Comparison of ENCODE assay signal across 29 cellular contexts in genomic region chr7:27551803-27552202, GRCh38.
A peak's percentile ranks its signal among the peaks of the same experiment; 100 is the strongest.
DNase-seq lines count a peak whose midpoint lies in the region; ATAC-seq, FAIRE-seq and TF ChIP-seq lines count a peak whose summit lies in the region.
"Had no signal": no experiment of that assay in that cellular context is flagged by ENCODE, and none has a peak within 500 bp of the region (broad histone marks: within the 10 kb centered on the region; RNA-seq: fewer than 3 reads in every experiment).

No MANE protein-coding gene starts in this region.

- ATAC-seq in GM21423 (IDR thresholded peaks at IDR 0.05; ENCODE audit: unreplicated experiment) (no peak), HG03354 (IDR thresholded peaks at IDR 0.05; ENCODE audit: poor library complexity, severe bottlenecking, unreplicated experiment) (no peak)
- ATAC-seq: left lung, Panc1 had no signal

- no peak for DNase-seq in H54 (ENCODE audit: insufficient read length, low spot score)
- DNase-seq in NCI-H1694 treated with DMSO at 0.1 percent for 48 hours (lab: John Stamatoyannopoulos, UW) = peak; percentile 88
- peak; percentile 99 for DNase-seq in NCI-H69 (lab: John Stamatoyannopoulos, UW)
- DNase-seq in glutamatergic neuron = peak; percentile 19
- no peak for DNase-seq in RWPE1 (ENCODE audit: low spot score)
- no peak for DNase-seq in HFFc6
- DNase-seq: activated CD4-positive, alpha-beta memory T cell treated with anti-CD3 and anti-CD28 coated beads, Interleukin-2, amount 10 ng/mL, durations not matched to agents 7 days and 5 days; activated CD4-positive, alpha-beta T cell treated with anti-CD3 and anti-CD28 coated beads for 1 hour; activated CD8-positive, alpha-beta memory T cell treated with anti-CD3 and anti-CD28 coated beads, Interleukin-2, amount 50 U/mL, for 48 hours; activated naive CD4-positive, alpha-beta T cell treated with anti-CD3 and anti-CD28 coated beads for 36 hours; BE2C; central memory CD4-positive, alpha-beta T cell; cortex of kidney; DMS53; Kasumi-1; left lung; MV-4-11; NCI-H2029 treated with DMSO at 0.1 percent for 48 hours; NCI-H510A; occipital lobe; SHP77 treated with DMSO at 0.1 percent for 48 hours; stimulated activated CD4-positive, alpha-beta T cell treated with anti-CD3 and anti-CD28 coated beads, Interleukin-4, amount 100 ng/mL, for 24 hours; T-helper 2 cell; transverse colon had no signal

- FAIRE-seq in H54 (lab: Jason Lieb, UNC) = peak; percentile 62
- FAIRE-seq: islet of Langerhans had no signal

- H3K4me3 Mint-ChIP-seq in glutamatergic neuron (ENCODE audit: unreplicated experiment) (peak overlapping the region; percentile 55), HFFc6 (no peak overlapping the region)
- H3K4me3 Mint-ChIP-seq: activated CD4-positive, alpha-beta memory T cell treated with anti-CD3 and anti-CD28 coated beads, Interleukin-2, amount 10 ng/mL, durations not matched to agents 7 days and 5 days; activated naive CD4-positive, alpha-beta T cell treated with anti-CD3 and anti-CD28 coated beads for 36 hours; activated T-helper 1 cell treated with anti-CD3 and anti-CD28 coated beads, Interleukin-12 subunit alpha, Interleukin-12 subunit beta, Interleukin-2, Interleukin-4 antibody, amounts not matched to agents 30 ng/mL and 10 ng/mL and 1 ng/mL, durations not matched to agents 14 hours and 24 hours and 36 hours had no signal

- H3K27me3 Mint-ChIP-seq in glutamatergic neuron (ENCODE audit: unreplicated experiment) = peaks cover 8% of the 10 kb centered on the region
- no peaks in the 10 kb centered on the region for H3K27me3 Mint-ChIP-seq in HFFc6 (ENCODE audit: insufficient read depth)
- H3K27me3 Mint-ChIP-seq: activated CD4-positive, alpha-beta memory T cell treated with anti-CD3 and anti-CD28 coated beads, Interleukin-2, amount 10 ng/mL, durations not matched to agents 7 days and 5 days had no signal

- CTCF ChIA-PET in RWPE1 (lab: Yijun Ruan, JAX) = interaction anchor here (0.6 kb wide), 1 partner anchor 167 kb away, joined by 4 read pairs; no protein-coding TSS in a partner anchor

- H3K9me3 Mint-ChIP-seq in glutamatergic neuron (ENCODE audit: unreplicated experiment) (peaks cover 4% of the 10 kb centered on the region), HFFc6 (no peaks in the 10 kb centered on the region)
- H3K9me3 Mint-ChIP-seq: activated CD4-positive, alpha-beta memory T cell treated with anti-CD3 and anti-CD28 coated beads, Interleukin-2, amount 10 ng/mL, durations not matched to agents 7 days and 5 days; activated naive CD4-positive, alpha-beta T cell treated with anti-CD3 and anti-CD28 coated beads for 36 hours; activated T-helper 1 cell treated with anti-CD3 and anti-CD28 coated beads, Interleukin-12 subunit alpha, Interleukin-12 subunit beta, Interleukin-2, Interleukin-4 antibody, amounts not matched to agents 30 ng/mL and 10 ng/mL and 1 ng/mL, durations not matched to agents 14 hours and 24 hours and 36 hours had no signal

- no peak overlapping the region for H3K27ac ChIP-seq in RWPE1
- H3K27ac ChIP-seq: left lung, transverse colon had no signal

- H3K36me3 Mint-ChIP-seq in glutamatergic neuron (ENCODE audit: unreplicated experiment) = peaks cover 6% of the 10 kb centered on the region
- 0 out of 2 replicates have a peak, but pooled peaks cover 7% of the 10 kb centered on the region for H3K36me3 Mint-ChIP-seq in HFFc6 (ENCODE audit: low read depth)

- no peak for TF ChIP-seq POLR2A in H54 (IDR thresholded peaks at IDR 0.05; ENCODE audit: low read depth, low read length)

- H3K4me1 Mint-ChIP-seq in glutamatergic neuron (ENCODE audit: low read depth, unreplicated experiment) (peaks cover 50% of the 10 kb centered on the region), HFFc6 (ENCODE audit: low read depth) (peaks cover 12% of the 10 kb centered on the region)
- H3K4me1 Mint-ChIP-seq: activated CD4-positive, alpha-beta memory T cell treated with anti-CD3 and anti-CD28 coated beads, Interleukin-2, amount 10 ng/mL, durations not matched to agents 7 days and 5 days had no signal

- H3K27ac Mint-ChIP-seq in glutamatergic neuron (ENCODE audit: unreplicated experiment) = peak overlapping the region; percentile 94
- H3K27ac Mint-ChIP-seq in HFFc6 = no peak overlapping the region
- H3K27ac Mint-ChIP-seq: activated CD4-positive, alpha-beta memory T cell treated with anti-CD3 and anti-CD28 coated beads, Interleukin-2, amount 10 ng/mL, durations not matched to agents 7 days and 5 days; activated naive CD4-positive, alpha-beta T cell treated with anti-CD3 and anti-CD28 coated beads for 36 hours; activated T-helper 1 cell treated with anti-CD3 and anti-CD28 coated beads, Interleukin-12 subunit alpha, Interleukin-12 subunit beta, Interleukin-2, Interleukin-4 antibody, amounts not matched to agents 30 ng/mL and 10 ng/mL and 1 ng/mL, durations not matched to agents 14 hours and 24 hours and 36 hours had no signal

- POLR2A ChIA-PET in RWPE1 (lab: Yijun Ruan, JAX; ENCODE audit: low non-redundant PET) = no interaction called here

- no peak for TF ChIP-seq CTCF in glutamatergic neuron (IDR thresholded peaks at IDR 0.05; ENCODE audit: partially characterized antibody, unreplicated experiment)
- no peak for TF ChIP-seq CTCF in RWPE1 (conservative IDR thresholded peaks at IDR 0.05; ENCODE audit: low read depth)
- TF ChIP-seq CTCF in HFFc6 (IDR thresholded peaks at IDR 0.05) = no peak

Comparison
In these comparisons a context has a peak if more than half of its experiments do, and no peak if none do; other contexts are left out.
1. DNase-seq: peak in NCI-H1694 treated with DMSO at 0.1 percent for 48 hours (single experiment), NCI-H69 (single experiment) and glutamatergic neuron (single experiment); none in H54 (single experiment), RWPE1 (single experiment) and HFFc6 (single experiment).